Comparison of ENCODE assay signal across 8 cellular contexts in genomic region chr20:62182469-62183425, GRCh38. TPM values are rescaled to one million over a fixed set of nuclear protein-coding genes. Genes with fewer than 3 reads are reported as not detected.
A peak's percentile ranks its signal among the peaks of the same experiment; 100 is the strongest.
DNase-seq lines count a peak whose midpoint lies in the region; ATAC-seq, FAIRE-seq and TF ChIP-seq lines count a peak whose summit lies in the region.

TSS of gene MTG2 (plus strand) at chr20:62183028. CDS start at chr20:62193421, 10,393 bp downstream.

- H3K4me1 ChIP-seq in smooth muscle cell (ENCODE audit: low read depth): peaks cover 11% of the 10 kb centered on the region

- peak within 1 kb of the TSS; percentile 92 for H3K27ac Mint-ChIP-seq in WTC11

- POLR2A ChIA-PET in WTC11 (lab: Charles Lee): no interaction called here

- H3F3A ChIP-seq in smooth muscle cell (ENCODE audit: low read depth): peaks cover 12% of the 10 kb centered on the region

- H3K36me3 ChIP-seq in bronchial epithelial cell (ENCODE audit: control insufficient read depth, insufficient read depth, low read length): no peaks in the 10 kb centered on the region
- no peaks in the 10 kb centered on the region for H3K36me3 ChIP-seq in smooth muscle cell (ENCODE audit: low read depth)

- ATAC-seq in GM19023 (IDR thresholded peaks at IDR 0.05; ENCODE audit: unreplicated experiment) (peak; percentile 94), HG03196 (IDR thresholded peaks at IDR 0.05; ENCODE audit: unreplicated experiment) (peak; percentile 87), WTC11 (peak; percentile 96)

- peak within 1 kb of the TSS; percentile 90 for H3K4me3 Mint-ChIP-seq in WTC11

- no peaks in the 10 kb centered on the region for H3K9me3 ChIP-seq in smooth muscle cell (replicated peaks; ENCODE audit: low read depth)

- under 1% methylated on average over 87 of the region's 96 CpGs for WGBS in smooth muscle cell (ENCODE audit: low lambda C conversion rate)

- peak within 1 kb of the TSS; percentile 100 for H3K4me2 ChIP-seq in smooth muscle cell

- H4K20me1 ChIP-seq in smooth muscle cell (ENCODE audit: low read depth): peaks cover 8% of the 10 kb centered on the region

- no peaks in the 10 kb centered on the region; the same call in 1 of the 2 replicates for H3K27me3 Mint-ChIP-seq in WTC11 (ENCODE audit: low read depth)

- H3K79me2 ChIP-seq in smooth muscle cell (ENCODE audit: low read depth): peaks cover 44% of the 10 kb centered on the region

- peak within 1 kb of the TSS; percentile 99 for H3K9ac ChIP-seq in smooth muscle cell (ENCODE audit: low read depth)

- peaks cover 16% of the 10 kb centered on the region for H3K4me1 Mint-ChIP-seq in WTC11

- H3K36me3 Mint-ChIP-seq in WTC11: peaks cover 4% of the 10 kb centered on the region

- no peak for FAIRE-seq in bronchial epithelial cell (lab: Jason Lieb, UNC)

- DNase-seq in AG08395 (ENCODE audit: low spot score): peak; percentile 99
- DNase-seq in NCI-H226: peak; percentile 94
- DNase-seq in WTC11 (ENCODE audit: low spot score): peak; percentile 93
- peak; percentile 91 for DNase-seq in bronchial epithelial cell (ENCODE audit: low read depth)
- DNase-seq in iPS-NIHi7 (ENCODE audit: extremely low spot score): peak; percentile 100
- peak; percentile 77 for DNase-seq in smooth muscle cell (lab: John Stamatoyannopoulos, UW; ENCODE audit: unreplicated experiment)

- H2AFZ ChIP-seq in smooth muscle cell (ENCODE audit: low read depth): peak within 1 kb of the TSS; percentile 71

- CTCF ChIA-PET in WTC11 (lab: Charles Lee): no interaction called here

- H3K27me3 ChIP-seq in bronchial epithelial cell (ENCODE audit: control insufficient read depth, insufficient read depth, low read length): no peaks in the 10 kb centered on the region
- H3K27me3 ChIP-seq in smooth muscle cell (ENCODE audit: low read depth): no peaks in the 10 kb centered on the region

- peak within 1 kb of the TSS; percentile 86 for H3K27ac ChIP-seq in smooth muscle cell (ENCODE audit: low read depth)

- no peak for TF ChIP-seq CTCF in WTC11 (IDR thresholded peaks at IDR 0.05)
- TF ChIP-seq CTCF in bronchial epithelial cell (IDR thresholded peaks at IDR 0.05; ENCODE audit: insufficient read depth, low read length, severe bottlenecking): no peak
- TF ChIP-seq CTCF in smooth muscle cell (IDR thresholded peaks at IDR 0.05; ENCODE audit: borderline replicate concordance, insufficient read depth, poor library complexity, severe bottlenecking): no peak

- H3K9me3 Mint-ChIP-seq in WTC11: no peaks in the 10 kb centered on the region

- H3K4me3 ChIP-seq in bronchial epithelial cell (ENCODE audit: low read depth, low read length) (peak within 1 kb of the TSS; percentile 74), smooth muscle cell (peak within 1 kb of the TSS; percentile 87)

TF ChIP-seq in WTC11, 78 proteins besides CTCF, POLR2A, EP300 and RAD21 (continues in another document):
- peak; percentile 38; the same call in 1 of the 2 replicates for TF ChIP-seq TEAD1 (CRISPR knock-in tag; IDR thresholded peaks at IDR 0.05)
- no peak for TF ChIP-seq ZNF138 (CRISPR knock-in tag; conservative IDR thresholded peaks at IDR 0.05)
- TF ChIP-seq, protein P1, sequence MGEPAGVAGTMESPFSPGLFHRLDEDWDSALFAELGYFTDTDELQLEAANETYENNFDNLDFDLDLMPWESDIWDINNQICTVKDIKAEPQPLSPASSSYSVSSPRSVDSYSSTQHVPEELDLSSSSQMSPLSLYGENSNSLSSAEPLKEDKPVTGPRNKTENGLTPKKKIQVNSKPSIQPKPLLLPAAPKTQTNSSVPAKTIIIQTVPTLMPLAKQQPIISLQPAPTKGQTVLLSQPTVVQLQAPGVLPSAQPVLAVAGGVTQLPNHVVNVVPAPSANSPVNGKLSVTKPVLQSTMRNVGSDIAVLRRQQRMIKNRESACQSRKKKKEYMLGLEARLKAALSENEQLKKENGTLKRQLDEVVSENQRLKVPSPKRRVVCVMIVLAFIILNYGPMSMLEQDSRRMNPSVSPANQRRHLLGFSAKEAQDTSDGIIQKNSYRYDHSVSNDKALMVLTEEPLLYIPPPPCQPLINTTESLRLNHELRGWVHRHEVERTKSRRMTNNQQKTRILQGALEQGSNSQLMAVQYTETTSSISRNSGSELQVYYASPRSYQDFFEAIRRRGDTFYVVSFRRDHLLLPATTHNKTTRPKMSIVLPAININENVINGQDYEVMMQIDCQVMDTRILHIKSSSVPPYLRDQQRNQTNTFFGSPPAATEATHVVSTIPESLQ (CRISPR knock-in tag; IDR thresholded peaks at IDR 0.05): 0 out of 2 replicates have a peak, but pooled peaks have one; percentile 3
- TF ChIP-seq RELA (CRISPR knock-in tag; IDR thresholded peaks at IDR 0.05; ENCODE audit: borderline replicate concordance): peak; percentile 71; the same call in 1 of the 2 replicates
- no peak for TF ChIP-seq ZNF396 (CRISPR knock-in tag; IDR thresholded peaks at IDR 0.05; ENCODE audit: borderline replicate concordance)
- TF ChIP-seq HMGA2 (CRISPR knock-in tag; IDR thresholded peaks at IDR 0.05): no peak
- peak; percentile 76; the same call in 1 of the 2 replicates for TF ChIP-seq KAT7 (CRISPR knock-in tag; IDR thresholded peaks at IDR 0.05; ENCODE audit: borderline replicate concordance)
- no peak for TF ChIP-seq SMAD4 (CRISPR knock-in tag; IDR thresholded peaks at IDR 0.05)
- TF ChIP-seq IRF1 (CRISPR knock-in tag; IDR thresholded peaks at IDR 0.05): 0 out of 2 replicates have a peak, but pooled peaks have one; percentile 23
- no peak for TF ChIP-seq SOX15 (CRISPR knock-in tag; IDR thresholded peaks at IDR 0.05)
- peak; percentile 56; the same call in 1 of the 2 replicates for TF ChIP-seq FOXP1 (CRISPR knock-in tag; IDR thresholded peaks at IDR 0.05; ENCODE audit: borderline replicate concordance)
- TF ChIP-seq NR3C1 (CRISPR knock-in tag; conservative IDR thresholded peaks at IDR 0.05; ENCODE audit: low read depth): no peak
- peak; percentile 93; the same call in 1 of the 2 replicates for TF ChIP-seq ARID4B (CRISPR knock-in tag; IDR thresholded peaks at IDR 0.05; ENCODE audit: borderline replicate concordance)
- TF ChIP-seq, protein P2, sequence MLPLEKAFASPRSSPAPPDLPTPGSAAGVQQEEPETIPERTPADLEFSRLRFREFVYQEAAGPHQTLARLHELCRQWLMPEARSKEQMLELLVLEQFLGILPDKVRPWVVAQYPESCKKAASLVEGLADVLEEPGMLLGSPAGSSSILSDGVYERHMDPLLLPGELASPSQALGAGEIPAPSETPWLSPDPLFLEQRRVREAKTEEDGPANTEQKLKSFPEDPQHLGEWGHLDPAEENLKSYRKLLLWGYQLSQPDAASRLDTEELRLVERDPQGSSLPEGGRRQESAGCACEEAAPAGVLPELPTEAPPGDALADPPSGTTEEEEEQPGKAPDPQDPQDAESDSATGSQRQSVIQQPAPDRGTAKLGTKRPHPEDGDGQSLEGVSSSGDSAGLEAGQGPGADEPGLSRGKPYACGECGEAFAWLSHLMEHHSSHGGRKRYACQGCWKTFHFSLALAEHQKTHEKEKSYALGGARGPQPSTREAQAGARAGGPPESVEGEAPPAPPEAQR (CRISPR knock-in tag; IDR thresholded peaks at IDR 0.05): no peak
- TF ChIP-seq NR2C2 (CRISPR knock-in tag; IDR thresholded peaks at IDR 0.05): peak; percentile 73
- TF ChIP-seq NFYB (CRISPR knock-in tag; conservative IDR thresholded peaks at IDR 0.05; ENCODE audit: low read depth): no peak
- TF ChIP-seq MLX (CRISPR knock-in tag; IDR thresholded peaks at IDR 0.05): no peak
- peak; percentile 88 for TF ChIP-seq TP53 (CRISPR knock-in tag; IDR thresholded peaks at IDR 0.05)

RNA-seq across cellular contexts. Expression of gene MTG2, which starts in this region (rescaled TPM):
- total RNA-seq in WTC11 (2021) (26.6 to 33.0 TPM (median 27.9 TPM) in 3 replicates), bronchial epithelial cell (22.5 and 24.0 TPM in 2 replicates), smooth muscle cell (19.9 and 21.9 TPM in 2 replicates)
- 13.4 and 17.9 TPM in 2 replicates for polyA plus RNA-seq in smooth muscle cell

Comparison
In these comparisons a context has a peak if more than half of its experiments do, and no peak if none do; other contexts are left out.
1. Peak in every context shown above with its lines: DNase-seq, ATAC-seq, H3K4me3 ChIP-seq and H3K27ac ChIP-seq.